In genomic region chr19:49200238-49200862, GRCh38 we compare ENCODE assay signal across 14 cellular contexts. TPM values are rescaled to one million over a fixed set of nuclear protein-coding genes. Genes with fewer than 3 reads are reported as not detected.
A peak's percentile ranks its signal among the peaks of the same experiment; 100 is the strongest.
DNase-seq lines count a peak whose midpoint lies in the region; ATAC-seq and TF ChIP-seq lines count a peak whose summit lies in the region.
"Had no signal": no experiment of that assay in that cellular context is flagged by ENCODE, and none has a peak within 500 bp of the region (broad histone marks: within the 10 kb centered on the region; RNA-seq: fewer than 3 reads in every experiment).

No MANE protein-coding gene starts in this region.

- TF ChIP-seq CTCF in GM12865 (IDR thresholded peaks at IDR 0.05; ENCODE audit: insufficient read depth, low read depth, low read length, missing control alignments) (no peak), fibroblast of mammary gland (conservative IDR thresholded peaks at IDR 0.05; ENCODE audit: control insufficient read depth, insufficient read depth, low read depth, low read length) (no peak)

- H3K36me3 ChIP-seq in SJCRH30: no peaks in the 10 kb centered on the region

- H3K27me3 ChIP-seq in SJCRH30: no peaks in the 10 kb centered on the region
- H3K27me3 ChIP-seq: heart left ventricle, sigmoid colon had no signal

- ATAC-seq in GM21786 (IDR thresholded peaks at IDR 0.05; ENCODE audit: unreplicated experiment): no peak

- H3K27ac ChIP-seq in SJCRH30: no peak overlapping the region
- H3K27ac ChIP-seq: heart left ventricle, sigmoid colon had no signal

- H3K9me3 ChIP-seq in SJCRH30 (replicated peaks): no peaks in the 10 kb centered on the region
- H3K9me3 ChIP-seq: heart left ventricle, sigmoid colon had no signal

- H3K4me3 ChIP-seq in GM12865 (ENCODE audit: low read depth, low read length): no peak overlapping the region
- H3K4me3 ChIP-seq in SJCRH30: no peak overlapping the region
- no peak overlapping the region for H3K4me3 ChIP-seq in fibroblast of mammary gland (ENCODE audit: control insufficient read depth, low read depth, low read length)
- H3K4me3 ChIP-seq: heart left ventricle, sigmoid colon, SK-N-MC had no signal

- H3K4me1 ChIP-seq in SJCRH30: no peaks in the 10 kb centered on the region

- DNase-seq in AG08396 (ENCODE audit: low spot score) (peak; percentile 60), GM12865 (ENCODE audit: low read depth) (peak; percentile 18), SJCRH30 (peak; percentile 39), fibroblast of mammary gland (ENCODE audit: low read depth) (peak; percentile 16), RKO (ENCODE audit: low spot score) (no peak), DMS114 treated with DMSO at 0.1 percent for 48 hours (lab: John Stamatoyannopoulos, UW; ENCODE audit: unreplicated experiment) (no peak), EL (no peak)
- DNase-seq: heart left ventricle, midbrain, NCI-H2107, sigmoid colon had no signal

RNA-seq across cellular contexts. Expression of gene TRPM4, which starts 42.8 kb away (rescaled TPM):
- total RNA-seq in SJCRH30 (2014; rRNA removed; shearing (Covaris generic)): 1.2 and 1.8 TPM in 2 replicates

RNA-seq across cellular contexts. Expression of gene HRC, which starts 45.2 kb away (rescaled TPM):
- 2.1 and 3.2 TPM in 2 replicates for total RNA-seq in SJCRH30 (2014; rRNA removed; shearing (Covaris generic))
- total RNA-seq: chondrocyte had no signal

Comparison
In these comparisons a context has a peak if more than half of its experiments do, and no peak if none do; other contexts are left out.
1. DNase-seq: peak in AG08396 (single experiment), GM12865 (single experiment), SJCRH30 (2 of 2) and fibroblast of mammary gland (single experiment); none in RKO (single experiment), DMS114 treated with DMSO at 0.1 percent for 48 hours (single experiment) and EL (single experiment).